In the genomic region with DNA sequence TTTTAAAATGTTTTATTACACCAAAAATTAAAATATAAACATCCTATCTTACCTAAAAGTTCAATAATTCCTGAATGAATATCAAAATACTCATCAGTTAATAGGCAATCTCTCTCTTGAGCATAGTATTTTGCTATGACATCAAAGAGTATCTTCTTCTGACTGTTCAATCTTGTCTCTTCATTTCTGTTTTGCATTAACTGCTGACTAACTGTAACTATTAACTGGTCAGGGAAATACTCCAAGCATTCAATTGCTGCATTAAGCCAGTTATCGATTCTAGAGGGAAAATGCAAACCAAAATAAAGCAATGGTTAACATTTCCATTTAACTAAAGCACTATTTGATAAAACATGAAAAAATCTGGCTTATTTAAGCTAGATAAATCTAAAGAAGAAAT, we compare ENCODE assay signal across 18 cellular contexts. TPM values are rescaled to one million over a fixed set of nuclear protein-coding genes. Genes with fewer than 3 reads are reported as not detected.
DNase-seq lines count a peak whose midpoint lies in the region; ATAC-seq, FAIRE-seq and TF ChIP-seq lines count a peak whose summit lies in the region.
"Had no signal": no experiment of that assay in that cellular context is flagged by ENCODE, and none has a peak within 500 bp of the region (broad histone marks: within the 10 kb centered on the region; RNA-seq: fewer than 3 reads in every experiment).

No MANE protein-coding gene starts in this region.

- no peaks in the 10 kb centered on the region for H3K9me3 Mint-ChIP-seq in activated T-cell treated with anti-CD3 and anti-CD28 coated beads, Interleukin-2, amount 50 U/mL, for 4 hours
- H3K9me3 Mint-ChIP-seq: GM23338, H9 had no signal

- WGBS in right lobe of liver (ENCODE audit: insufficient coverage, low coverage, low lambda C conversion rate, missing lambda C conversion rate), result 35% methylated on average over 1 of the region's 1 CpG

- H3K27ac ChIP-seq in VCaP, result peak overlapping the region; percentile 94
- no peak overlapping the region for H3K27ac ChIP-seq in kidney (ENCODE audit: low read depth in 2 of 2, low read length in 2 of 2)
- peak overlapping the region in 1 of 3 donors; percentile 64 for H3K27ac ChIP-seq in right lobe of liver

- intact Hi-C loops in kidney (cut with DNase I), result no loop called here
- intact Hi-C loops in right lobe of liver (cut with DNase I), result no loop called here

- TF ChIP-seq CTCF in VCaP (conservative IDR thresholded peaks at IDR 0.05), result no peak
- TF ChIP-seq CTCF in kidney (IDR thresholded peaks at IDR 0.05; ENCODE audit: borderline replicate concordance, extremely low read depth, insufficient read depth), result no peak
- TF ChIP-seq CTCF in right lobe of liver (IDR thresholded peaks at IDR 0.05), result no peak

- H3K4me1 ChIP-seq in kidney (ENCODE audit: control insufficient read depth in 1 of 2, insufficient read depth in 1 of 2, low read depth in 1 of 2, low read length in 2 of 2) (peaks cover 0 to 4% of the 10 kb centered on the region in 2 donors), right lobe of liver (peaks cover 0 to 31% (median 12%) of the 10 kb centered on the region in 4 donors)

- no peaks in the 10 kb centered on the region for H3K9me3 ChIP-seq in kidney (ENCODE audit: control insufficient read depth in 1 of 2, low read length in 2 of 2)
- no peaks in the 10 kb centered on the region for H3K9me3 ChIP-seq in right lobe of liver

- H3K9ac ChIP-seq in kidney (ENCODE audit: low read length in 2 of 2), result no peak overlapping the region

- DNase-seq in kidney (no peak), right lobe of liver (no peak), HK-2 (ENCODE audit: unreplicated experiment) (no peak)
- DNase-seq in activated T-cell treated with anti-CD3 and anti-CD28 coated beads, Interleukin-2, amount 50 U/mL, for 4 hours, result no peak
- DNase-seq in stimulated activated CD4-positive, alpha-beta T cell treated with anti-CD3 and anti-CD28 coated beads, Interleukin-4, amount 100 ng/mL, for 24 hours, result no peak
- DNase-seq: C1 segment of cervical spinal cord; Calu3; CD4-positive, alpha-beta memory T cell; COR-L47; DMS53; DMS79 treated with DMSO at 0.1 percent for 48 hours; GF-D8; H9 had no signal

- TF ChIP-seq POLR2A in right lobe of liver (IDR thresholded peaks at IDR 0.05), result no peak

- H3K36me3 Mint-ChIP-seq in activated T-cell treated with anti-CD3 and anti-CD28 coated beads, Interleukin-2, amount 50 U/mL, for 4 hours (ENCODE audit: insufficient read depth), result no peaks in the 10 kb centered on the region
- H3K36me3 Mint-ChIP-seq: CD4-positive, alpha-beta memory T cell had no signal

- no peak overlapping the region for H3K4me3 ChIP-seq in kidney (ENCODE audit: low read length in 2 of 2)
- no peak overlapping the region for H3K4me3 ChIP-seq in right lobe of liver
- H3K4me3 ChIP-seq: GM23338 had no signal

- no peaks in the 10 kb centered on the region for H3K27me3 Mint-ChIP-seq in activated T-cell treated with anti-CD3 and anti-CD28 coated beads, Interleukin-2, amount 50 U/mL, for 4 hours (ENCODE audit: low read depth)
- H3K27me3 Mint-ChIP-seq: CD4-positive, alpha-beta memory T cell had no signal

- peak; percentile 27 for FAIRE-seq in kidney (lab: Jason Lieb, UNC)
- FAIRE-seq: GM12891, GM18507 had no signal

- H3K36me3 ChIP-seq in kidney (ENCODE audit: control insufficient read depth in 1 of 2, insufficient read depth in 2 of 2, low read length in 2 of 2), result no peaks in the 10 kb centered on the region
- H3K36me3 ChIP-seq in right lobe of liver, result no peaks in the 10 kb centered on the region

- no peaks in the 10 kb centered on the region for H3K27me3 ChIP-seq in right lobe of liver

- peaks cover 3% of the 10 kb centered on the region for H3K4me1 Mint-ChIP-seq in activated T-cell treated with anti-CD3 and anti-CD28 coated beads, Interleukin-2, amount 50 U/mL, for 4 hours (ENCODE audit: low read depth)
- H3K4me1 Mint-ChIP-seq: GM23338, H9 had no signal

- no peak overlapping the region for H3K4me3 Mint-ChIP-seq in activated T-cell treated with anti-CD3 and anti-CD28 coated beads, Interleukin-2, amount 50 U/mL, for 4 hours
- H3K4me3 Mint-ChIP-seq: CD4-positive, alpha-beta memory T cell; GM23338; H9 had no signal

- peak; percentile 41 to 67 (median 52) for ATAC-seq in right lobe of liver
- no peak for ATAC-seq in activated T-cell treated with anti-CD3 and anti-CD28 coated beads, Interleukin-2, amount 50 U/mL, for 4 hours
- ATAC-seq: GM23338, HCT116 had no signal

RNA-seq across cellular contexts. Expression of a gene that starts 13.4 kb away (rescaled TPM):
- total RNA-seq in kidney (1.4 TPM), right lobe of liver (1 to 10 TPM in 4 of 6 experiments, under 1 TPM in 2; 0.37 to 2.0 (median 1.4) TPM)
- polyA plus RNA-seq in kidney (ENCODE audit: insufficient read depth, low read depth, low replicate concordance), result 1.1 TPM
- total RNA-seq in activated T-cell treated with anti-CD3 and anti-CD28 coated beads, Interleukin-2, amount 50 U/mL, for 4 hours, result 1 to 10 TPM in 1 of 3 donors, under 1 TPM in 2; 0.51 to 1.2 (median 0.53) TPM

RNA-seq across cellular contexts. Expression of a gene that starts 13.5 kb away (rescaled TPM):
- total RNA-seq in kidney (41.7 TPM), right lobe of liver (10 to 100 TPM; 17.9 to 34.1 (median 28.0) TPM)
- polyA plus RNA-seq in kidney (ENCODE audit: insufficient read depth, low read depth, low replicate concordance), result 10.3 TPM
- total RNA-seq in activated T-cell treated with anti-CD3 and anti-CD28 coated beads, Interleukin-2, amount 50 U/mL, for 4 hours, result 10 to 100 TPM; 32.2 to 37.5 (median 34.4) TPM

RNA-seq across cellular contexts. Expression of a gene that starts 52.8 kb away (rescaled TPM):
- total RNA-seq in kidney, result 29.2 TPM
- 23.1 TPM for polyA plus RNA-seq in kidney (ENCODE audit: insufficient read depth, low read depth, low replicate concordance)
- 10 to 100 TPM in 4 of 6 experiments, 1 to 10 TPM in 2; 5.7 to 16.0 (median 13.1) TPM for total RNA-seq in right lobe of liver
- total RNA-seq in activated T-cell treated with anti-CD3 and anti-CD28 coated beads, Interleukin-2, amount 50 U/mL, for 4 hours, result 10 to 100 TPM; 23.2 to 26.3 (median 26.2) TPM

Comparison
In these comparisons a context has a peak if more than half of its experiments do, and no peak if none do; other contexts are left out.
1. ATAC-seq: peak in right lobe of liver (4 of 4); none in activated T-cell treated with anti-CD3 and anti-CD28 coated beads, Interleukin-2, amount 50 U/mL, for 4 hours (0 of 2).